ENCODE assay signal across 1 cellular context in the genomic region with DNA sequence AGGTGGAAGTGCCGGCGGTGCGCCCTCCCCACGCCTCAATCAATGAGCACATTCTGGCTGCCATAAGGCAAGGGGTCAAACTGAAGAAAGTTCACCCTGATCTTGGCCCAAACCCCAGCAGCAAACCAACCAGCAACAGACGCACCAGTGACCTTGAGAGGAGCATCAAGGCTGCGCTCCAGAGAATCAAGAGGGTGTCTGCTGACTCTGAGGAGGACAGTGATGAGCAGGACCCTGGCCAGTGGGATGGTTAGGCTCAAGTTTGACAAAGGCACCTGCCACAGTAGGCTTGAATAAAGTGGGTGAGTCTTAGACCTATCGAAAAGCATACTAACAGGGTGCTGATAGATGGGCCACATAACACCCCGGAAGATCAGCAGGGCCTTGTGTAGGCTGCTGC.
TF ChIP-seq lines count a peak whose summit lies in the region.

No MANE protein-coding gene starts in this region.

TF ChIP-seq in IMR-90, 13 proteins besides CTCF, POLR2A, EP300 and RAD21:
- TF ChIP-seq, protein P1, sequence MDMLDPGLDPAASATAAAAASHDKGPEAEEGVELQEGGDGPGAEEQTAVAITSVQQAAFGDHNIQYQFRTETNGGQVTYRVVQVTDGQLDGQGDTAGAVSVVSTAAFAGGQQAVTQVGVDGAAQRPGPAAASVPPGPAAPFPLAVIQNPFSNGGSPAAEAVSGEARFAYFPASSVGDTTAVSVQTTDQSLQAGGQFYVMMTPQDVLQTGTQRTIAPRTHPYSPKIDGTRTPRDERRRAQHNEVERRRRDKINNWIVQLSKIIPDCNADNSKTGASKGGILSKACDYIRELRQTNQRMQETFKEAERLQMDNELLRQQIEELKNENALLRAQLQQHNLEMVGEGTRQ (IDR thresholded peaks at IDR 0.05; ENCODE audit: low read depth, low read length), result no peak
- TF ChIP-seq BHLHE40 (IDR thresholded peaks at IDR 0.05; ENCODE audit: low read depth, low read length), result no peak
- TF ChIP-seq MAFK (IDR thresholded peaks at IDR 0.05; ENCODE audit: low read depth, low read length), result no peak
- no peak for TF ChIP-seq CEBPB (IDR thresholded peaks at IDR 0.05; ENCODE audit: low read depth, low read length)
- no peak for TF ChIP-seq NFE2L2 (IDR thresholded peaks at IDR 0.05; ENCODE audit: low read depth, low read length)
- no peak for TF ChIP-seq RFX5 (IDR thresholded peaks at IDR 0.05; ENCODE audit: low read depth, low read length)
- no peak for TF ChIP-seq CHD1 (IDR thresholded peaks at IDR 0.05; ENCODE audit: low read depth, low read length)
- TF ChIP-seq, protein P2, sequence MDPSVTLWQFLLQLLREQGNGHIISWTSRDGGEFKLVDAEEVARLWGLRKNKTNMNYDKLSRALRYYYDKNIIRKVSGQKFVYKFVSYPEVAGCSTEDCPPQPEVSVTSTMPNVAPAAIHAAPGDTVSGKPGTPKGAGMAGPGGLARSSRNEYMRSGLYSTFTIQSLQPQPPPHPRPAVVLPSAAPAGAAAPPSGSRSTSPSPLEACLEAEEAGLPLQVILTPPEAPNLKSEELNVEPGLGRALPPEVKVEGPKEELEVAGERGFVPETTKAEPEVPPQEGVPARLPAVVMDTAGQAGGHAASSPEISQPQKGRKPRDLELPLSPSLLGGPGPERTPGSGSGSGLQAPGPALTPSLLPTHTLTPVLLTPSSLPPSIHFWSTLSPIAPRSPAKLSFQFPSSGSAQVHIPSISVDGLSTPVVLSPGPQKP (IDR thresholded peaks at IDR 0.05; ENCODE audit: borderline replicate concordance, low read depth, low read length), result no peak
- TF ChIP-seq FOS (IDR thresholded peaks at IDR 0.05; ENCODE audit: low read depth, low read length), result no peak
- TF ChIP-seq MXI1 (IDR thresholded peaks at IDR 0.05; ENCODE audit: borderline replicate concordance, low read depth, low read length), result no peak
